Comparison of ENCODE assay signal across 31 cellular contexts in genomic region chr2:209511637-209512036, GRCh38.
"Had no signal": no experiment of that assay in that cellular context is flagged by ENCODE, and none has a peak within 500 bp of the region (broad histone marks: within the 10 kb centered on the region; RNA-seq: fewer than 3 reads in every experiment).

No MANE protein-coding gene starts in this region.

- H3K4me3 ChIP-seq: Peyer's patch had no signal

- H3K27me3 ChIP-seq: brain microvascular endothelial cell, Peyer's patch had no signal

- H3K27ac Mint-ChIP-seq: activated CD4-positive, alpha-beta T cell treated with anti-CD3 and anti-CD28 coated beads, Interleukin-2, amount 10 ng/mL, durations not matched to agents 24 days and 14 days; activated CD8-positive, alpha-beta T cell treated with anti-CD3 and anti-CD28 coated beads for 36 hours; activated naive CD8-positive, alpha-beta T cell treated with anti-CD3 and anti-CD28 coated beads for 36 hours; activated T-cell treated with anti-CD3 and anti-CD28 coated beads, Interleukin-2, amount 50 U/mL, for 72 hours; activated T-helper 17 cell treated with anti-CD3 and anti-CD28 coated beads, Interleukin-2, amount 50 U/mL, for 72 hours had no signal

- DNase-seq: activated CD4-positive, alpha-beta T cell treated with anti-CD3 and anti-CD28 coated beads, Interleukin-2, amount 10 ng/mL, durations not matched to agents 24 days and 14 days; activated CD4-positive, alpha-beta T cell treated with anti-CD3 and anti-CD28 coated beads, Interleukin-2, amount 50 U/mL, for 4 hours; activated CD8-positive, alpha-beta T cell treated with anti-CD3 and anti-CD28 coated beads for 36 hours; activated effector memory CD4-positive, alpha-beta T cell treated with anti-CD3 and anti-CD28 coated beads, Interleukin-2, amount 50 U/mL, for 16 hours; activated naive CD4-positive, alpha-beta T cell; activated naive CD4-positive, alpha-beta T cell treated with anti-CD3 and anti-CD28 coated beads, Interleukin-2, amount 50 U/mL, for 16 hours; activated naive CD8-positive, alpha-beta T cell treated with anti-CD3 and anti-CD28 coated beads for 36 hours; activated T-cell treated with anti-CD3 and anti-CD28 coated beads, Interleukin-2, amount 50 U/mL, for 1 hour; activated T-cell treated with anti-CD3 and anti-CD28 coated beads, Interleukin-2, amount 50 U/mL, for 72 hours; amniotic stem cell; aorta; brain microvascular endothelial cell; NCI-H1092 treated with DMSO at 0.1 percent for 48 hours; NCI-H1417; NCI-H146; NCI-H187 treated with DMSO at 0.1 percent for 48 hours; NCI-H2081; NCI-H2171 treated with DMSO at 0.1 percent for 48 hours; NCI-H2227 treated with DMSO at 0.1 percent for 48 hours; NCI-H446; NCI-H510A treated with DMSO at 0.1 percent for 48 hours; NCI-H526 treated with DMSO at 0.1 percent for 48 hours; NCI-H774; Peyer's patch; Right ventricle myocardium superior; RPMI8226; SW 1271; T-helper 1 cell; T-helper 2 cell; T-helper 9 cell had no signal

- H3K4me1 ChIP-seq: Peyer's patch had no signal

- H3K27ac ChIP-seq: brain microvascular endothelial cell, Peyer's patch had no signal

- H3K27me3 Mint-ChIP-seq: activated CD4-positive, alpha-beta T cell treated with anti-CD3 and anti-CD28 coated beads, Interleukin-2, amount 10 ng/mL, durations not matched to agents 24 days and 14 days; activated CD8-positive, alpha-beta T cell treated with anti-CD3 and anti-CD28 coated beads for 36 hours; activated naive CD8-positive, alpha-beta T cell treated with anti-CD3 and anti-CD28 coated beads for 36 hours; activated T-helper 17 cell treated with anti-CD3 and anti-CD28 coated beads, Interleukin-2, amount 50 U/mL, for 72 hours had no signal

- H3K4me3 Mint-ChIP-seq: activated CD4-positive, alpha-beta T cell treated with anti-CD3 and anti-CD28 coated beads, Interleukin-2, amount 10 ng/mL, durations not matched to agents 24 days and 14 days; activated CD8-positive, alpha-beta T cell treated with anti-CD3 and anti-CD28 coated beads for 36 hours; activated naive CD8-positive, alpha-beta T cell treated with anti-CD3 and anti-CD28 coated beads for 36 hours; activated T-cell treated with anti-CD3 and anti-CD28 coated beads, Interleukin-2, amount 50 U/mL, for 72 hours; activated T-helper 17 cell treated with anti-CD3 and anti-CD28 coated beads, Interleukin-2, amount 50 U/mL, for 72 hours had no signal

- H3K36me3 ChIP-seq: brain microvascular endothelial cell, Peyer's patch had no signal

- H3K4me1 Mint-ChIP-seq: activated CD4-positive, alpha-beta T cell treated with anti-CD3 and anti-CD28 coated beads, Interleukin-2, amount 10 ng/mL, durations not matched to agents 24 days and 14 days; activated naive CD8-positive, alpha-beta T cell treated with anti-CD3 and anti-CD28 coated beads for 36 hours; activated T-helper 17 cell treated with anti-CD3 and anti-CD28 coated beads, Interleukin-2, amount 50 U/mL, for 72 hours had no signal

- H3K9me3 ChIP-seq: Peyer's patch had no signal

- H3K9me3 Mint-ChIP-seq: activated CD4-positive, alpha-beta T cell treated with anti-CD3 and anti-CD28 coated beads, Interleukin-2, amount 10 ng/mL, durations not matched to agents 24 days and 14 days; activated CD8-positive, alpha-beta T cell treated with anti-CD3 and anti-CD28 coated beads for 36 hours; activated naive CD8-positive, alpha-beta T cell treated with anti-CD3 and anti-CD28 coated beads for 36 hours; activated T-cell treated with anti-CD3 and anti-CD28 coated beads, Interleukin-2, amount 50 U/mL, for 72 hours; activated T-helper 17 cell treated with anti-CD3 and anti-CD28 coated beads, Interleukin-2, amount 50 U/mL, for 72 hours had no signal

- H3K36me3 Mint-ChIP-seq: activated naive CD8-positive, alpha-beta T cell treated with anti-CD3 and anti-CD28 coated beads for 36 hours had no signal

- ATAC-seq: activated CD8-positive, alpha-beta T cell treated with anti-CD3 and anti-CD28 coated beads for 36 hours; activated T-cell treated with anti-CD3 and anti-CD28 coated beads, Interleukin-2, amount 50 U/mL, for 72 hours; activated T-helper 17 cell treated with anti-CD3 and anti-CD28 coated beads, Interleukin-2, amount 50 U/mL, for 72 hours had no signal
